Comparison of ENCODE assay signal across 7 cellular contexts in the genomic region with DNA sequence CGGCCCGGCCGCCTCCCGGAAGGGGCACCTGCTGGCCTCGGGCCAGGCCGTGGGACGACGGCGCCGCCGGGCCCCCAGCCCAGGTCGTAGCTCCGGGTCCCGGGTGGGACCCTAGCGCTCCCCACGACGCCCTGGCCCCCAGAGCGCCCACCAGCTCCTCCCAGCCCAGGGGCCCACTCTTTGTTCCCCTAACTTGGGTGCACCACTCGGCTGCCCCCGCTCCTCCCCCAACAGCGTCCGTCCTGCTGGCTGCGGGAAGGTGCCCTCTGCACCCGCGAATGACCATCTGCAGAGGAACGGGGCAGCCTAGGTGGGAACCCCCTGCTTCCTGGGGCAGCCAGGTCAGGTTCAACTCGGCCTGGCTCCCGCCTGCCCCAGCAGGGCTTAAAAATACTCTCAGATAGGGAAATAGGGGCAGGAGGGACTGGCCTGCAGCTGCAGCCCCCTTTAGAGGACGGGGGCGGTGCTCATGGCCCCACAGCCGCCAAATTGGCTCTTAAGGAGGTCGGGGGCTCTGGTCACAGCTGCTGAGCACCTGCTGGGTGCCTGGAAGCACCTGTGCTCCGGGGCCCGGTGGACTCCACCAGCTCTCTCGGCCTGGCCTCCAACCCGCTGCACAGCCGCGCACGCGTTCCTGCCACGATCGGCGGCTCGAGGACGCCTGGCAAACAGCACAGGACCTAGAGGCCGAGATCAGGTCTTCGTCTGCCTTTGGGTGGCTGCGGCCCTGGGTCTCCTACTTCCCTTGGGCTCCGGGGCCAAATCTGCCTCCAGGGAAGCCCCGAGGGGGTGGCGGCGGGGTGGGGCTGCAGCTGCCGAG. TPM values are rescaled to one million over a fixed set of nuclear protein-coding genes. Genes with fewer than 3 reads are reported as not detected.
DNase-seq lines count a peak whose midpoint lies in the region; ATAC-seq, FAIRE-seq and TF ChIP-seq lines count a peak whose summit lies in the region.
"Had no signal": no experiment of that assay in that cellular context is flagged by ENCODE, and none has a peak within 500 bp of the region (broad histone marks: within the 10 kb centered on the region; RNA-seq: fewer than 3 reads in every experiment).

No MANE protein-coding gene starts in this region.

- ATAC-seq in pancreas (peak; percentile 10 to 38 (median 25)), GM18861 (IDR thresholded peaks at IDR 0.05; ENCODE audit: unreplicated experiment) (no peak), HG03520 (IDR thresholded peaks at IDR 0.05; ENCODE audit: unreplicated experiment) (no peak)

- peaks cover 21 to 29% (median 25%) of the 10 kb centered on the region in 3 donors for H3K4me1 ChIP-seq in pancreas

- DNase-seq in activated CD4-positive, alpha-beta T cell treated with anti-CD3 and anti-CD28 coated beads for 48 hours, result peak; percentile 53
- DNase-seq in activated CD4-positive, alpha-beta T cell treated with anti-CD3 and anti-CD28 coated beads, Interleukin-2, amount 50 U/mL, for 48 hours, result no peak
- DNase-seq in cardiac fibroblast (ENCODE audit: low read depth in 2 of 2) (no peak), pancreas (peak in 3 of 6 donors; percentile 55 to 86 (median 69))

- H3K27me3 ChIP-seq in pancreas, result no peaks in the 10 kb centered on the region

- peak overlapping the region; percentile 23 to 42 (median 40) for H3K27ac ChIP-seq in pancreas

- no peaks in the 10 kb centered on the region for H3K36me3 ChIP-seq in pancreas

- FAIRE-seq in pancreas (lab: Jason Lieb, UNC), result no peak
- FAIRE-seq: endometrium had no signal

- H3K9me3 ChIP-seq in pancreas, result no peaks in the 10 kb centered on the region

- no peak for TF ChIP-seq CTCF in cardiac fibroblast (IDR thresholded peaks at IDR 0.05; ENCODE audit: low read depth, low read length)
- TF ChIP-seq CTCF in pancreas (IDR thresholded peaks at IDR 0.05), result no peak

- H3K4me3 ChIP-seq in cardiac fibroblast (replicated peaks in 1 of 2; ENCODE audit: low read depth in 2 of 2, low read length in 2 of 2) (peak overlapping the region; percentile 17 to 33), pancreas (peak overlapping the region; percentile 63 to 94 (median 88))

- WGBS in pancreas, 2 donors, result 13 to 25% methylated on average over 34 to 53 of the region's 53 CpGs

- intact Hi-C loops in pancreas (cut with DNase I), result no loop called here

RNA-seq across cellular contexts. Expression of gene LAMA5, which starts 0.6 kb away (rescaled TPM):
- 10 to 100 TPM; 43.6 to 89.5 (median 59.4) TPM for total RNA-seq in pancreas
- polyA plus RNA-seq in pancreas, result 100 to 1,000 TPM; 259 to 344 TPM

RNA-seq across cellular contexts. Expression of gene RPS21, which starts 19.2 kb away (rescaled TPM):
- total RNA-seq in pancreas, result 1,000 to 10,000 TPM in 2 of 6 donors, 100 to 1,000 TPM in 4; 662 to 1,102 (median 850) TPM
- polyA plus RNA-seq in pancreas, result 1,000 to 10,000 TPM; 2,124 to 2,141 TPM

RNA-seq across cellular contexts. Expression of gene CABLES2, which starts 39.4 kb away (rescaled TPM):
- 1 to 10 TPM; 1.4 to 2.3 (median 1.9) TPM for total RNA-seq in pancreas
- polyA plus RNA-seq in pancreas, result 1 to 10 TPM; 1.5 to 2.9 TPM

RNA-seq across cellular contexts. Expression of gene RBBP8NL, which starts 59.6 kb away (rescaled TPM):
- 1 to 10 TPM in 3 of 6 donors, under 1 TPM in 3; 0.66 to 2.5 (median 1.0) TPM for total RNA-seq in pancreas
- 1 to 10 TPM; 2.0 to 4.8 TPM for polyA plus RNA-seq in pancreas

Comparison
In these comparisons a context has a peak if more than half of its experiments do, and no peak if none do; other contexts are left out.
1. ATAC-seq: peak in pancreas (4 of 4); none in GM18861 (single experiment) and HG03520 (single experiment).